ENCODE assay signal across 8 cellular contexts in genomic region chr14:23057757-23058653, GRCh38. TPM values are rescaled to one million over a fixed set of nuclear protein-coding genes. Genes with fewer than 3 reads are reported as not detected.
DNase-seq lines count a peak whose midpoint lies in the region; ATAC-seq, FAIRE-seq and TF ChIP-seq lines count a peak whose summit lies in the region.

No MANE protein-coding gene starts in this region.

- H3K36me3 ChIP-seq in MM.1S (replicated peaks; ENCODE audit: insufficient read depth, low read length) (no peaks in the 10 kb centered on the region), upper lobe of left lung (peaks cover 31 to 48% (median 44%) of the 10 kb centered on the region in 4 donors)

- H4K20me1 ChIP-seq in MM.1S (ENCODE audit: insufficient read depth, low read length): no peaks in the 10 kb centered on the region

- H3K4me1 Mint-ChIP-seq in glutamatergic neuron (ENCODE audit: low read depth, unreplicated experiment): peaks cover 33% of the 10 kb centered on the region

- peak overlapping the region; percentile 81 for H3K4me3 Mint-ChIP-seq in glutamatergic neuron (ENCODE audit: unreplicated experiment)

- TF ChIP-seq POLR2A in H54 (IDR thresholded peaks at IDR 0.05; ENCODE audit: low read depth, low read length) (no peak), upper lobe of left lung (IDR thresholded peaks at IDR 0.05) (no peak)

- peaks cover 6% of the 10 kb centered on the region for H3K9me3 Mint-ChIP-seq in glutamatergic neuron (ENCODE audit: unreplicated experiment)

- TF ChIP-seq CTCF in D721Med (IDR thresholded peaks at IDR 0.05; ENCODE audit: insufficient read depth, missing control alignments) (peak; percentile 92), MM.1S (IDR thresholded peaks at IDR 0.05; ENCODE audit: low read length) (peak; percentile 68), glutamatergic neuron (IDR thresholded peaks at IDR 0.05; ENCODE audit: partially characterized antibody, unreplicated experiment) (peak; percentile 96), upper lobe of left lung (IDR thresholded peaks at IDR 0.05) (peak; percentile 86 to 97 (median 96))

- no peaks in the 10 kb centered on the region for H3K9me3 ChIP-seq in MM.1S (replicated peaks; ENCODE audit: insufficient read depth, low read length)
- no peaks in the 10 kb centered on the region for H3K9me3 ChIP-seq in upper lobe of left lung

- peak overlapping the region; percentile 79; the same call in 1 of the 2 replicates for H3K4me2 ChIP-seq in MM.1S (ENCODE audit: low read depth, low read length)

- H3K9ac ChIP-seq in MM.1S (ENCODE audit: low read length): no peak overlapping the region

- WGBS in upper lobe of left lung, 2 donors: 1 to 5% methylated on average over 16 to 49 of the region's 51 CpGs

- no peaks in the 10 kb centered on the region for H3K36me3 Mint-ChIP-seq in glutamatergic neuron (ENCODE audit: unreplicated experiment)

- ATAC-seq in upper lobe of left lung (ENCODE audit: low FRiP score in 2 of 2): peak; percentile 87 to 88

- H3K27ac Mint-ChIP-seq in glutamatergic neuron (ENCODE audit: unreplicated experiment): peak overlapping the region; percentile 77

- no peaks in the 10 kb centered on the region for H3K9me2 ChIP-seq in MM.1S (replicated peaks; ENCODE audit: insufficient read depth, low read length)

- 0 out of 2 replicates have a peak, but pooled peaks cover 14% of the 10 kb centered on the region for H3F3A ChIP-seq in MM.1S (ENCODE audit: insufficient read depth, low read length)

- H3K27me3 Mint-ChIP-seq in glutamatergic neuron (ENCODE audit: unreplicated experiment): peaks cover 20% of the 10 kb centered on the region

- TF ChIP-seq EP300 in upper lobe of left lung (IDR thresholded peaks at IDR 0.05): no peak

- DNase-seq in D721Med (ENCODE audit: insufficient read length, low spot score) (peak; percentile 88), H54 (ENCODE audit: insufficient read length, low spot score) (peak; percentile 81), MM.1S (peak; percentile 69), glutamatergic neuron (peak; percentile 96), pons (ENCODE audit: low spot score) (peak; percentile 75), upper lobe of left lung (peak; percentile 90)
- DNase-seq in activated effector memory CD4-positive, alpha-beta T cell treated with Interleukin-2 at 50 U/mL for 16 hours: peak; percentile 77
- DNase-seq in effector CD8-positive, alpha-beta T cell (lab: John Stamatoyannopoulos, UW): no peak

- no peak overlapping the region for H2AFZ ChIP-seq in MM.1S (ENCODE audit: low read length)

- H3K79me2 ChIP-seq in MM.1S (ENCODE audit: low read length): no peaks in the 10 kb centered on the region

- no peaks in the 10 kb centered on the region for H3K27me3 ChIP-seq in MM.1S (replicated peaks; ENCODE audit: insufficient read depth, low read length)
- H3K27me3 ChIP-seq in upper lobe of left lung: no peaks in the 10 kb centered on the region

- H3K4me1 ChIP-seq in MM.1S (ENCODE audit: low read length) (no peaks in the 10 kb centered on the region), upper lobe of left lung (peaks cover 24 to 30% (median 28%) of the 10 kb centered on the region in 4 donors)

- FAIRE-seq in D721Med (lab: Jason Lieb, UNC) (no peak), H54 (lab: Jason Lieb, UNC) (no peak)

- H3K27ac ChIP-seq in MM.1S (ENCODE audit: low read length) (no peak overlapping the region), upper lobe of left lung (peak overlapping the region; percentile 52 to 82 (median 62))

- peak overlapping the region; percentile 56 for H3K4me3 ChIP-seq in MM.1S (ENCODE audit: low read length)
- peak overlapping the region; percentile 15 to 88 (median 76) for H3K4me3 ChIP-seq in upper lobe of left lung

RNA-seq across cellular contexts. Expression of gene CDH24, which starts 0.7 kb away (rescaled TPM):
- total RNA-seq in glutamatergic neuron (ENCODE audit: unreplicated experiment) (164 TPM), upper lobe of left lung (1 to 10 TPM; 2.0 to 8.0 (median 4.2) TPM)

RNA-seq across cellular contexts. Expression of gene PSMB11, which starts 16.0 kb away (rescaled TPM):
- total RNA-seq in glutamatergic neuron (ENCODE audit: unreplicated experiment) (not detected), upper lobe of left lung (not detected)

RNA-seq across cellular contexts. Expression of gene PSMB5, which starts 23.3 kb away (rescaled TPM):
- total RNA-seq in glutamatergic neuron (ENCODE audit: unreplicated experiment) (289 TPM), upper lobe of left lung (100 to 1,000 TPM in 2 of 6 donors, 10 to 100 TPM in 4; 58.7 to 147 (median 86.1) TPM)

RNA-seq across cellular contexts. Expression of gene ACIN1, which starts 36.9 kb away (rescaled TPM):
- 341 TPM for total RNA-seq in glutamatergic neuron (ENCODE audit: unreplicated experiment)
- 100 to 1,000 TPM in 5 of 6 donors, 10 to 100 TPM in 1; 91.1 to 350 (median 139) TPM for total RNA-seq in upper lobe of left lung

RNA-seq across cellular contexts. Expression of gene C14orf119, which starts 37.3 kb away (rescaled TPM):
- 40.3 TPM for total RNA-seq in glutamatergic neuron (ENCODE audit: unreplicated experiment)
- 10 to 100 TPM in 5 of 6 donors, 1 to 10 TPM in 1; 4.9 to 52.5 (median 35.7) TPM for total RNA-seq in upper lobe of left lung

Comparison
In these comparisons a context has a peak if more than half of its experiments do, and no peak if none do; other contexts are left out.
1. RNA of gene CDH24, which starts 0.7 kb away (total RNA-seq): 164 TPM in glutamatergic neuron (single experiment); 2.0 to 8.0 TPM in upper lobe of left lung; every median in the first group is over 10 times any median in the second.
2. Peak in every context shown above with its lines, with median percentiles within 50 percentile points of each other: CTCF ChIP-seq.